In the genomic region with DNA sequence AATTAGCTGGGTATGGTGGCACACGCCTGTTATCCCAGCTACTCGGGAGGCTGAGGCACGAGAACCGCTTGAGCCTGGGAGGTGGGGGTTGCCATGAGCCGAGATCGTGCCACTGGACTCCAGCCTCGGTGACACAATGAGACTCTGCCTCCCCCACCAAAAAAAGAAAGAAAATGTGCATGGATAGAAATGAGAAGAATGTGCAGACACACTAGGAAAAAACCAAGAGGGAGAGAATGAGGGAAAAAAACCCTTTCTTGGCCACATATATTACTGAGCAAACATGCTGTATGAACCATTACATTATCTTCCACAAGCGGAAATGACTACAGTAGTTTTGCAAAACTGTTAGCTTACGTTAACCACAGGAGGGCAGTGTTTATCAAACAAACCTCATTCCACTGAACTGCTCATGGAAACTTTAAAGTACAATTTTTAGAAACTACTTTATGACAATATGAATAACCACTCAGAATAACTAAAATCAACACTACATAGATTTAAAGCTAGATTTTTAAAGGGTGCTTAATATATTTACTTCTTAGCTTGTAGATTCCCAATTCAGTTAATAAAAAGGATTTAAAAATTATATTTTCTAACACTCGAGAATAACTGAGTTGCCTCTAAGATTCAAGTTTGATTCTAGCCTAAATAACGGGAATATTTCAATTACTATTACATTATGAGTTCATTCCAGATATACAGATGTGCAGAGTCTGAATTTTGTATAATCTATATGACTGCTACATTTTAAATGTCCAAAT, we compare ENCODE assay signal across 7 cellular contexts. TPM values are rescaled to one million over a fixed set of nuclear protein-coding genes. Genes with fewer than 3 reads are reported as not detected.
A peak's percentile ranks its signal among the peaks of the same experiment; 100 is the strongest.
DNase-seq lines count a peak whose midpoint lies in the region; ATAC-seq and TF ChIP-seq lines count a peak whose summit lies in the region.

No MANE protein-coding gene starts in this region.

- no peaks in the 10 kb centered on the region for H3K36me3 ChIP-seq in kidney epithelial cell (ENCODE audit: control insufficient read depth, insufficient read depth, low read length)

- H3K4me3 ChIP-seq in kidney epithelial cell (ENCODE audit: low read depth, low read length): no peak overlapping the region

- no peaks in the 10 kb centered on the region for H3K9me3 Mint-ChIP-seq in IgD-negative memory B cell

- peak; percentile 76 for ATAC-seq in GM21390 (IDR thresholded peaks at IDR 0.05; ENCODE audit: unreplicated experiment)

- H3K27me3 Mint-ChIP-seq in IgD-negative memory B cell: no peaks in the 10 kb centered on the region

- peaks cover 14 to 29% (median 26%) of the 10 kb centered on the region in 3 donors for H3K4me1 Mint-ChIP-seq in IgD-negative memory B cell

- DNase-seq in ELF-1 (ENCODE audit: low read depth, low spot score) (peak; percentile 23), SK-N-DZ (ENCODE audit: low spot score) (peak; percentile 18), T47D (ENCODE audit: low read depth in 1 of 2, low spot score in 1 of 2) (peak; percentile 19 to 59), kidney epithelial cell (ENCODE audit: low read depth) (peak; percentile 59)
- DNase-seq in stimulated activated CD4-positive, alpha-beta T cell treated with anti-CD3 and anti-CD28 coated beads, Interleukin-4, amount 100 ng/mL, for 24 hours: peak; percentile 47

- H3K27ac Mint-ChIP-seq in IgD-negative memory B cell: peak overlapping the region in 2 of 3 donors; percentile 63 to 71

- in situ Hi-C loops in T47D (cut with HindIII; ENCODE audit: low pct_unique_long_range_greater_than_20kb, low sequenced_read_pairs): no loop called here

- H3K4me3 Mint-ChIP-seq in IgD-negative memory B cell: peak overlapping the region in 1 of 4 donors; percentile 56

- TF ChIP-seq CTCF in kidney epithelial cell (IDR thresholded peaks at IDR 0.05; ENCODE audit: insufficient read depth, low read length, poor library complexity, severe bottlenecking): peak; percentile 62

- peaks cover 7% of the 10 kb centered on the region for H3K36me3 Mint-ChIP-seq in IgD-negative memory B cell

- no peaks in the 10 kb centered on the region for H3K27me3 ChIP-seq in kidney epithelial cell (ENCODE audit: control insufficient read depth, insufficient read depth, low read length)

RNA-seq across cellular contexts. Expression of gene ASXL2, which starts 26.4 kb away (rescaled TPM):
- polyA plus RNA-seq in IgD-negative memory B cell: 8.4 TPM
- 2.5 and 3.0 TPM in 2 replicates for polyA plus RNA-seq in SK-N-DZ (2014; cell fraction: cytosol; rRNA removed)
- 2.6 and 4.7 TPM in 2 replicates for polyA plus RNA-seq in SK-N-DZ (2014; cell fraction: nucleus; rRNA removed)
- 16.8 and 18.6 TPM in 2 replicates for total RNA-seq in kidney epithelial cell
